In genomic region chr15:37100109-37100873, GRCh38 we compare ENCODE assay signal across 8 cellular contexts. TPM values are rescaled to one million over a fixed set of nuclear protein-coding genes. Genes with fewer than 3 reads are reported as not detected.
DNase-seq lines count a peak whose midpoint lies in the region; ATAC-seq and TF ChIP-seq lines count a peak whose summit lies in the region.

Gene MEIS2 (minus strand): TSS chr15:37100549. CDS start chr15:37099466, 1,083 bp downstream.

- peak within 1 kb of the TSS; percentile 94 for H3K27ac ChIP-seq in Karpas-422 (ENCODE audit: low read length)
- H3K27ac ChIP-seq in PC-9, result peak within 1 kb of the TSS; percentile 89
- peak within 1 kb of the TSS; percentile 97 for H3K27ac ChIP-seq in cardiac muscle cell

- H3F3A ChIP-seq in PC-9 (ENCODE audit: insufficient read depth, low read depth), result peaks cover 10% of the 10 kb centered on the region

- BruUV-seq in PC-9 (replicated peaks; lab: Mats Ljungman, UMichigan), result TSS peak; percentile 19

- H3K9me2 ChIP-seq in Karpas-422 (replicated peaks; ENCODE audit: insufficient read depth, low read length), result no peaks in the 10 kb centered on the region
- no peaks in the 10 kb centered on the region for H3K9me2 ChIP-seq in PC-9 (ENCODE audit: insufficient read depth)

- TF ChIP-seq CTCF in PC-9 (conservative IDR thresholded peaks at IDR 0.05) (no peak), cardiac muscle cell (IDR thresholded peaks at IDR 0.05; ENCODE audit: low read depth, low read length) (no peak)

- H3K79me2 ChIP-seq in Karpas-422 (ENCODE audit: low read length) (peaks cover 54% of the 10 kb centered on the region), PC-9 (ENCODE audit: low read depth) (peaks cover 38% of the 10 kb centered on the region)

- DNase-seq in D341Med (ENCODE audit: low spot score), result peak; percentile 77
- peak; percentile 94 for DNase-seq in Karpas-422
- DNase-seq in PC-9, result peak; percentile 66 to 85
- DNase-seq in amniotic epithelial cell (ENCODE audit: low read depth), result peak; percentile 96
- peak; percentile 98 for DNase-seq in cardiac muscle cell (ENCODE audit: low read depth in 1 of 2, low spot score in 1 of 2)
- DNase-seq in occipital lobe (lab: John Stamatoyannopoulos, UW), result peak; percentile 96

- intact Hi-C loops in PC-9 (cut with micrococcal nuclease; ENCODE audit: unreplicated experiment), result loop anchor here (2.0 to 10.0 kb wide), 3 partner anchors 41 to 725 kb away; no protein-coding TSS in a partner anchor

- peak within 1 kb of the TSS; percentile 99 for H3K9ac ChIP-seq in Karpas-422 (ENCODE audit: low read length)

- H3K27me3 ChIP-seq in Karpas-422 (ENCODE audit: low read length) (no peaks in the 10 kb centered on the region), PC-9 (ENCODE audit: insufficient read depth, low read depth) (no peaks in the 10 kb centered on the region), cardiac muscle cell (no peaks in the 10 kb centered on the region)

- peak within 1 kb of the TSS; percentile 69 for H2AFZ ChIP-seq in Karpas-422 (ENCODE audit: low read length)
- peak within 1 kb of the TSS; percentile 98 for H2AFZ ChIP-seq in PC-9

- H3K4me1 ChIP-seq in Karpas-422 (ENCODE audit: low read length), result peaks cover 32% of the 10 kb centered on the region
- peaks cover 17% of the 10 kb centered on the region; the same call in 1 of the 2 replicates for H3K4me1 ChIP-seq in PC-9 (replicated peaks; ENCODE audit: insufficient read depth)
- H3K4me1 ChIP-seq in cardiac muscle cell (ENCODE audit: low read depth), result no peaks in the 10 kb centered on the region

- peak; percentile 28 for ATAC-seq in GM21390 (IDR thresholded peaks at IDR 0.05; ENCODE audit: unreplicated experiment)
- ATAC-seq in GM18519 (IDR thresholded peaks at IDR 0.05; ENCODE audit: low FRiP score, unreplicated experiment), result no peak

- H3K36me3 ChIP-seq in Karpas-422 (ENCODE audit: insufficient read depth, low read length), result 0 out of 2 replicates have a peak, but pooled peaks cover 7% of the 10 kb centered on the region
- no peaks in the 10 kb centered on the region for H3K36me3 ChIP-seq in PC-9 (ENCODE audit: low read depth)
- peaks cover 27% of the 10 kb centered on the region for H3K36me3 ChIP-seq in cardiac muscle cell

- CTCF ChIA-PET in PC-9 (lab: Charles Lee), result interaction anchor here (0.5 kb wide), 1 partner anchor 185 kb away, joined by 3 read pairs; no protein-coding TSS in a partner anchor

- H4K20me1 ChIP-seq in Karpas-422 (ENCODE audit: insufficient read depth, low read depth, low read length), result peaks cover 9% of the 10 kb centered on the region; the same call in 1 of the 2 replicates
- H4K20me1 ChIP-seq in PC-9 (ENCODE audit: insufficient read depth), result no peaks in the 10 kb centered on the region

- H3K4me3 ChIP-seq in Karpas-422 (ENCODE audit: low read length), result peak within 1 kb of the TSS; percentile 97
- peak within 1 kb of the TSS; percentile 91 for H3K4me3 ChIP-seq in PC-9
- peak within 1 kb of the TSS; percentile 98 for H3K4me3 ChIP-seq in cardiac muscle cell

- H3K4me2 ChIP-seq in Karpas-422 (ENCODE audit: low read depth, low read length, poor library complexity, severe bottlenecking) (peak within 1 kb of the TSS; percentile 81), PC-9 (peak within 1 kb of the TSS; percentile 77)

- H3K9me3 ChIP-seq in Karpas-422 (ENCODE audit: low read length), result no peaks in the 10 kb centered on the region
- H3K9me3 ChIP-seq in PC-9 (ENCODE audit: insufficient read depth, low read depth), result no peaks in the 10 kb centered on the region
- no peaks in the 10 kb centered on the region for H3K9me3 ChIP-seq in cardiac muscle cell (ENCODE audit: low read depth)

- POLR2A ChIA-PET in PC-9 (lab: Charles Lee; ENCODE audit: unreplicated experiment), result no interaction called here

RNA-seq across cellular contexts. Expression of gene MEIS2, which starts in this region (rescaled TPM):
- total RNA-seq in Karpas-422 (2014; rRNA removed; shearing (Covaris generic); ENCODE audit: low replicate concordance), result 55.7 and 68.2 TPM in 2 replicates
- 25.0 and 29.1 TPM in 2 replicates for total RNA-seq in PC-9 (2021)
- total RNA-seq in cardiac muscle cell, result 326 and 432 TPM in 2 replicates
- polyA plus RNA-seq in cardiac muscle cell, result 224 and 249 TPM in 2 replicates
- total RNA-seq in occipital lobe, result 151 TPM
